In genomic region chr21:44057055-44057454, GRCh38 we compare ENCODE assay signal across 22 cellular contexts. TPM values are rescaled to one million over a fixed set of nuclear protein-coding genes. Genes with fewer than 3 reads are reported as not detected.
DNase-seq lines count a peak whose midpoint lies in the region; ATAC-seq and TF ChIP-seq lines count a peak whose summit lies in the region.
"Had no signal": no experiment of that assay in that cellular context is flagged by ENCODE, and none has a peak within 500 bp of the region (broad histone marks: within the 10 kb centered on the region; RNA-seq: fewer than 3 reads in every experiment).

No MANE protein-coding gene starts in this region.

- H3K9me3 Mint-ChIP-seq in activated naive CD4-positive, alpha-beta T cell treated with anti-CD3 and anti-CD28 coated beads, Interleukin-2, amount 50 U/mL, for 72 hours: no peaks in the 10 kb centered on the region
- no peaks in the 10 kb centered on the region for H3K9me3 Mint-ChIP-seq in immature natural killer cell
- no peaks in the 10 kb centered on the region for H3K9me3 Mint-ChIP-seq in stimulated activated effector memory CD8-positive, alpha-beta T cell treated with anti-CD3 and anti-CD28 coated beads, Interleukin-12 subunit alpha, Interleukin-12 subunit beta, amount 100 ng/mL, for 72 hours
- H3K9me3 Mint-ChIP-seq: activated B cell treated with CpG ODN at 0.5 μM for 24 hours; dendritic cell treated with granulocyte-macrophage colony-stimulating factor and Interleukin-4, amounts not matched to agents 40 ng/mL and 50 ng/mL, for 4 days; naive B cell; stimulated activated naive CD8-positive, alpha-beta T cell treated with anti-CD3 and anti-CD28 coated beads, Interleukin-15, amount 100 ng/mL, for 72 hours had no signal

- no peaks in the 10 kb centered on the region for H3K9me3 ChIP-seq in T-helper 17 cell (ENCODE audit: control insufficient read depth, low read length, poor library complexity, severe bottlenecking)
- H3K9me3 ChIP-seq: left ventricle myocardium inferior, MG63, thyroid gland had no signal

- peak overlapping the region; percentile 68 to 93 for H3K27ac Mint-ChIP-seq in activated naive CD4-positive, alpha-beta T cell treated with anti-CD3 and anti-CD28 coated beads, Interleukin-2, amount 50 U/mL, for 72 hours
- H3K27ac Mint-ChIP-seq in T-helper 17 cell (peak overlapping the region; percentile 98), immature natural killer cell (peak overlapping the region; percentile 85 to 96 (median 91))
- peak overlapping the region; percentile 78 for H3K27ac Mint-ChIP-seq in stimulated activated effector memory CD8-positive, alpha-beta T cell treated with anti-CD3 and anti-CD28 coated beads, Interleukin-12 subunit alpha, Interleukin-12 subunit beta, amount 100 ng/mL, for 72 hours
- H3K27ac Mint-ChIP-seq: dendritic cell treated with granulocyte-macrophage colony-stimulating factor and Interleukin-4, amounts not matched to agents 40 ng/mL and 50 ng/mL, for 4 days had no signal

- no peak overlapping the region for H3K4me3 Mint-ChIP-seq in T-helper 17 cell
- H3K4me3 Mint-ChIP-seq in immature natural killer cell: no peak overlapping the region
- no peak overlapping the region for H3K4me3 Mint-ChIP-seq in stimulated activated effector memory CD8-positive, alpha-beta T cell treated with anti-CD3 and anti-CD28 coated beads, Interleukin-12 subunit alpha, Interleukin-12 subunit beta, amount 100 ng/mL, for 72 hours
- H3K4me3 Mint-ChIP-seq: activated B cell treated with CpG ODN at 0.5 μM for 24 hours; dendritic cell treated with granulocyte-macrophage colony-stimulating factor and Interleukin-4, amounts not matched to agents 40 ng/mL and 50 ng/mL, for 4 days; naive B cell; stimulated activated naive CD8-positive, alpha-beta T cell treated with anti-CD3 and anti-CD28 coated beads, Interleukin-15, amount 100 ng/mL, for 72 hours had no signal

- no peak for ATAC-seq in activated naive CD4-positive, alpha-beta T cell treated with anti-CD3 and anti-CD28 coated beads, Interleukin-2, amount 50 U/mL, for 72 hours
- no peak for ATAC-seq in T-helper 17 cell
- no peak for ATAC-seq in stimulated activated effector memory CD8-positive, alpha-beta T cell treated with anti-CD3 and anti-CD28 coated beads, Interleukin-12 subunit alpha, Interleukin-12 subunit beta, amount 100 ng/mL, for 72 hours
- no peak for ATAC-seq in GM21381 (IDR thresholded peaks at IDR 0.05; ENCODE audit: unreplicated experiment)
- no peak for ATAC-seq in SK-N-SH treated with all-trans-retinoic acid at 6 μM for 48 hours
- ATAC-seq: Right ventricle myocardium inferior; sciatic nerve; stimulated activated naive CD8-positive, alpha-beta T cell treated with anti-CD3 and anti-CD28 coated beads, Interleukin-15, amount 100 ng/mL, for 72 hours had no signal

- no peak for DNase-seq in activated naive CD4-positive, alpha-beta T cell treated with anti-CD3 and anti-CD28 coated beads, Interleukin-2, amount 50 U/mL, for 72 hours (ENCODE audit: low spot score in 2 of 2)
- DNase-seq in activated naive CD4-positive, alpha-beta T cell treated with anti-CD3 and anti-CD28 coated beads, Interleukin-2, amount 50 U/mL, for 16 hours: no peak
- DNase-seq in T-helper 17 cell (no peak), immature natural killer cell (no peak)
- no peak for DNase-seq in stimulated activated effector memory CD8-positive, alpha-beta T cell treated with anti-CD3 and anti-CD28 coated beads, Interleukin-12 subunit alpha, Interleukin-12 subunit beta, amount 100 ng/mL, for 72 hours (ENCODE audit: low spot score in 2 of 2)
- DNase-seq: activated B cell treated with CpG ODN at 0.5 μM for 24 hours; activated gamma-delta T cell; anterior cingulate cortex; caudate nucleus; left ventricle myocardium inferior; MG63; naive B cell; NCI-H1417; NCI-H2081 treated with DMSO at 0.1 percent for 48 hours; NCI-H446 treated with DMSO at 0.1 percent for 48 hours; stimulated activated naive CD8-positive, alpha-beta T cell treated with anti-CD3 and anti-CD28 coated beads, Interleukin-15, amount 100 ng/mL, for 72 hours; thyroid gland had no signal

- H3K27me3 Mint-ChIP-seq in T-helper 17 cell (no peaks in the 10 kb centered on the region), immature natural killer cell (ENCODE audit: low read depth in 3 of 3) (peaks cover 2 to 17% (median 9%) of the 10 kb centered on the region in 3 donors)
- H3K27me3 Mint-ChIP-seq: activated B cell treated with CpG ODN at 0.5 μM for 24 hours; dendritic cell treated with granulocyte-macrophage colony-stimulating factor and Interleukin-4, amounts not matched to agents 40 ng/mL and 50 ng/mL, for 4 days; naive B cell; stimulated activated naive CD8-positive, alpha-beta T cell treated with anti-CD3 and anti-CD28 coated beads, Interleukin-15, amount 100 ng/mL, for 72 hours had no signal

- peaks cover 5 to 17% of the 10 kb centered on the region in 2 donors for H3K36me3 Mint-ChIP-seq in activated naive CD4-positive, alpha-beta T cell treated with anti-CD3 and anti-CD28 coated beads, Interleukin-2, amount 50 U/mL, for 72 hours
- H3K36me3 Mint-ChIP-seq in T-helper 17 cell (ENCODE audit: low read depth) (peaks cover 11% of the 10 kb centered on the region), immature natural killer cell (peaks cover 19 to 37% (median 26%) of the 10 kb centered on the region in 3 donors)
- H3K36me3 Mint-ChIP-seq in stimulated activated effector memory CD8-positive, alpha-beta T cell treated with anti-CD3 and anti-CD28 coated beads, Interleukin-12 subunit alpha, Interleukin-12 subunit beta, amount 100 ng/mL, for 72 hours: peaks cover 95% of the 10 kb centered on the region

- H3K4me1 Mint-ChIP-seq in T-helper 17 cell: peaks cover 25% of the 10 kb centered on the region
- H3K4me1 Mint-ChIP-seq in immature natural killer cell: peaks cover 28 to 67% of the 10 kb centered on the region in 2 donors
- peaks cover 40% of the 10 kb centered on the region for H3K4me1 Mint-ChIP-seq in stimulated activated effector memory CD8-positive, alpha-beta T cell treated with anti-CD3 and anti-CD28 coated beads, Interleukin-12 subunit alpha, Interleukin-12 subunit beta, amount 100 ng/mL, for 72 hours

TF ChIP-seq in SK-N-SH treated with all-trans-retinoic acid at 6 μM for 48 hours, 23 proteins besides CTCF, POLR2A, EP300 and RAD21 (continues in another document):
- TF ChIP-seq, protein P1, sequence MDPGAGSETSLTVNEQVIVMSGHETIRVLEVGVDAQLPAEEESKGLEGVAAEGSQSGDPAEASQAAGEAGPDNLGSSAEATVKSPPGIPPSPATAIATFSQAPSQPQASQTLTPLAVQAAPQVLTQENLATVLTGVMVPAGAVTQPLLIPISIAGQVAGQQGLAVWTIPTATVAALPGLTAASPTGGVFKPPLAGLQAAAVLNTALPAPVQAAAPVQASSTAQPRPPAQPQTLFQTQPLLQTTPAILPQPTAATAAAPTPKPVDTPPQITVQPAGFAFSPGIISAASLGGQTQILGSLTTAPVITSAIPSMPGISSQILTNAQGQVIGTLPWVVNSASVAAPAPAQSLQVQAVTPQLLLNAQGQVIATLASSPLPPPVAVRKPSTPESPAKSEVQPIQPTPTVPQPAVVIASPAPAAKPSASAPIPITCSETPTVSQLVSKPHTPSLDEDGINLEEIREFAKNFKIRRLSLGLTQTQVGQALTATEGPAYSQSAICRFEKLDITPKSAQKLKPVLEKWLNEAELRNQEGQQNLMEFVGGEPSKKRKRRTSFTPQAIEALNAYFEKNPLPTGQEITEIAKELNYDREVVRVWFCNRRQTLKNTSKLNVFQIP (CRISPR knock-in tag; IDR thresholded peaks at IDR 0.05; ENCODE audit: borderline replicate concordance, low read depth): no peak
- TF ChIP-seq BACH2 (CRISPR knock-in tag; IDR thresholded peaks at IDR 0.05; ENCODE audit: borderline replicate concordance) (no peak), ESRRG (CRISPR knock-in tag; IDR thresholded peaks at IDR 0.05) (no peak), PATZ1 (CRISPR knock-in tag; IDR thresholded peaks at IDR 0.05; ENCODE audit: borderline replicate concordance) (no peak)

RNA-seq across cellular contexts. Expression of gene TRAPPC10, which starts 44.9 kb away (rescaled TPM):
- total RNA-seq in activated naive CD4-positive, alpha-beta T cell treated with anti-CD3 and anti-CD28 coated beads, Interleukin-2, amount 50 U/mL, for 72 hours: 10 to 100 TPM; 49.2 to 59.5 TPM
- 100 to 1,000 TPM; 107 to 122 TPM for total RNA-seq in T-helper 17 cell
- 10 to 100 TPM; 42.0 to 74.7 (median 43.2) TPM for polyA plus RNA-seq in immature natural killer cell

RNA-seq across cellular contexts. Expression of gene PWP2, which starts 50.1 kb away (rescaled TPM):
- 10 to 100 TPM; 38.6 to 51.6 TPM for total RNA-seq in activated naive CD4-positive, alpha-beta T cell treated with anti-CD3 and anti-CD28 coated beads, Interleukin-2, amount 50 U/mL, for 72 hours
- total RNA-seq in T-helper 17 cell: 10 to 100 TPM; 21.9 to 28.7 TPM
- 10 to 100 TPM in 1 of 3 donors, 1 to 10 TPM in 1, under 1 TPM in 1; 0.63 to 23.8 (median 7.4) TPM for polyA plus RNA-seq in immature natural killer cell
